1 cellular context compared by ENCODE assay signal in genomic region chr11:46387919-46388618, GRCh38.
TF ChIP-seq lines count a peak whose summit lies in the region.

No MANE protein-coding gene starts in this region.

TF ChIP-seq in H1, 55 proteins besides CTCF, POLR2A, EP300 and RAD21:
- TF ChIP-seq HDAC6 (IDR thresholded peaks at IDR 0.05; ENCODE audit: low read depth, low read length) (no peak), SIRT6 (IDR thresholded peaks at IDR 0.05; ENCODE audit: low read length) (no peak)
